22 cellular contexts compared by ENCODE assay signal in genomic region chr12:77120156-77120555, GRCh38. TPM values are rescaled to one million over a fixed set of nuclear protein-coding genes. Genes with fewer than 3 reads are reported as not detected.
A peak's percentile ranks its signal among the peaks of the same experiment; 100 is the strongest.
DNase-seq lines count a peak whose midpoint lies in the region; ATAC-seq and TF ChIP-seq lines count a peak whose summit lies in the region.
"Had no signal": no experiment of that assay in that cellular context is flagged by ENCODE, and none has a peak within 500 bp of the region (broad histone marks: within the 10 kb centered on the region; RNA-seq: fewer than 3 reads in every experiment).

No MANE protein-coding gene starts in this region.

- no peaks in the 10 kb centered on the region for H3K9me3 Mint-ChIP-seq in activated T-cell treated with anti-CD3 and anti-CD28 coated beads, Interleukin-2, amount 50 U/mL, for 4 hours
- H3K9me3 Mint-ChIP-seq: activated naive CD8-positive, alpha-beta T cell treated with anti-CD3 and anti-CD28 coated beads for 36 hours; H9; memory B cell; neural progenitor cell; stimulated activated naive B cell treated with anti-CD40 and anti-IgM and Interleukin-4, amounts not matched to agents 10 μg/mL and 1 μg/mL and 100 μg/mL, for 72 hours had no signal

- no peaks in the 10 kb centered on the region for H3K36me3 ChIP-seq in brain microvascular endothelial cell (replicated peaks)
- H3K36me3 ChIP-seq: neural progenitor cell, right lobe of liver had no signal

- H3K27me3 ChIP-seq in brain microvascular endothelial cell (replicated peaks): no peaks in the 10 kb centered on the region
- H3K27me3 ChIP-seq: neural progenitor cell, right lobe of liver had no signal

- TF ChIP-seq CTCF in brain microvascular endothelial cell (IDR thresholded peaks at IDR 0.05; ENCODE audit: low read depth, low read length, missing control alignments): no peak

- H3K36me3 Mint-ChIP-seq in activated T-cell treated with anti-CD3 and anti-CD28 coated beads, Interleukin-2, amount 50 U/mL, for 4 hours (ENCODE audit: insufficient read depth): no peaks in the 10 kb centered on the region
- H3K36me3 Mint-ChIP-seq: activated naive CD8-positive, alpha-beta T cell treated with anti-CD3 and anti-CD28 coated beads for 36 hours; memory B cell; neural progenitor cell; stimulated activated naive B cell treated with anti-CD40 and anti-IgM and Interleukin-4, amounts not matched to agents 10 μg/mL and 1 μg/mL and 100 μg/mL, for 72 hours had no signal

- no peaks in the 10 kb centered on the region for H3K4me1 Mint-ChIP-seq in activated T-cell treated with anti-CD3 and anti-CD28 coated beads, Interleukin-2, amount 50 U/mL, for 4 hours (ENCODE audit: low read depth)
- H3K4me1 Mint-ChIP-seq: H9; memory B cell; neural progenitor cell; stimulated activated naive B cell treated with anti-CD40 and anti-IgM and Interleukin-4, amounts not matched to agents 10 μg/mL and 1 μg/mL and 100 μg/mL, for 72 hours had no signal

- in situ Hi-C loops in brain microvascular endothelial cell (cut with HindIII; ENCODE audit: low pct_ligation_motif_present, low sequenced_read_pairs): no loop called here

- no peak for ATAC-seq in activated T-cell treated with anti-CD3 and anti-CD28 coated beads, Interleukin-2, amount 50 U/mL, for 4 hours
- ATAC-seq in HG03139 (IDR thresholded peaks at IDR 0.05; ENCODE audit: unreplicated experiment): no peak
- ATAC-seq: right lobe of liver; stimulated activated naive B cell treated with anti-CD40 and anti-IgM and Interleukin-4, amounts not matched to agents 10 μg/mL and 1 μg/mL and 100 μg/mL, for 72 hours had no signal

- no peak overlapping the region for H3K4me3 ChIP-seq in brain microvascular endothelial cell (ENCODE audit: low read depth, low read length)
- H3K4me3 ChIP-seq: neural progenitor cell, right lobe of liver had no signal

- no peak overlapping the region for H3K4me3 Mint-ChIP-seq in activated T-cell treated with anti-CD3 and anti-CD28 coated beads, Interleukin-2, amount 50 U/mL, for 4 hours
- H3K4me3 Mint-ChIP-seq: activated naive CD8-positive, alpha-beta T cell treated with anti-CD3 and anti-CD28 coated beads for 36 hours; H9; memory B cell; neural progenitor cell; stimulated activated naive B cell treated with anti-CD40 and anti-IgM and Interleukin-4, amounts not matched to agents 10 μg/mL and 1 μg/mL and 100 μg/mL, for 72 hours had no signal

- no peaks in the 10 kb centered on the region for H3K27me3 Mint-ChIP-seq in activated T-cell treated with anti-CD3 and anti-CD28 coated beads, Interleukin-2, amount 50 U/mL, for 4 hours (ENCODE audit: low read depth)

- peak overlapping the region; percentile 88 for H3K27ac ChIP-seq in brain microvascular endothelial cell
- H3K27ac ChIP-seq: neural progenitor cell, right lobe of liver had no signal

- peak; percentile 30 for DNase-seq in AG08396 (ENCODE audit: low spot score)
- DNase-seq in M059J (ENCODE audit: low read depth): peak; percentile 92
- peak; percentile 69 for DNase-seq in brain microvascular endothelial cell
- peak; percentile 42 for DNase-seq in glomerular visceral epithelial cell (ENCODE audit: extremely low spot score)
- DNase-seq in activated T-cell treated with anti-CD3 and anti-CD28 coated beads, Interleukin-2, amount 50 U/mL, for 4 hours: no peak
- no peak for DNase-seq in stimulated activated CD4-positive, alpha-beta T cell treated with anti-CD3 and anti-CD28 coated beads, Interleukin-2, amount 100 ng/mL, for 48 hours
- DNase-seq in T-helper 9 cell: no peak
- DNase-seq: activated CD4-positive, alpha-beta T cell treated with anti-CD3 and anti-CD28 coated beads for 4 hours; activated naive CD8-positive, alpha-beta T cell treated with anti-CD3 and anti-CD28 coated beads for 36 hours; activated T-cell treated with anti-CD3 and anti-CD28 coated beads for 4 hours; AML-193; DMS 273 treated with DMSO at 0.1 percent for 48 hours; H9; KBM-7; NCI-H1436 treated with DMSO at 0.1 percent for 48 hours; NCI-H510A; right lobe of liver; RPMI8226; stimulated activated naive B cell treated with anti-CD40 and anti-IgM and Interleukin-4, amounts not matched to agents 10 μg/mL and 1 μg/mL and 100 μg/mL, for 72 hours had no signal

RNA-seq across cellular contexts. Expression of gene E2F7, which starts 54.8 kb away (rescaled TPM):
- total RNA-seq in M059J (2014; rRNA removed; shearing (Covaris generic)): 27.4 and 36.7 TPM in 2 replicates
- 1 to 10 TPM; 1.6 to 2.0 (median 1.6) TPM for total RNA-seq in activated T-cell treated with anti-CD3 and anti-CD28 coated beads, Interleukin-2, amount 50 U/mL, for 4 hours

Comparison
In these comparisons a context has a peak if more than half of its experiments do, and no peak if none do; other contexts are left out.
1. DNase-seq: peak in AG08396 (single experiment), M059J (single experiment), brain microvascular endothelial cell (single experiment) and glomerular visceral epithelial cell (single experiment); none in activated T-cell treated with anti-CD3 and anti-CD28 coated beads, Interleukin-2, amount 50 U/mL, for 4 hours (single experiment), stimulated activated CD4-positive, alpha-beta T cell treated with anti-CD3 and anti-CD28 coated beads, Interleukin-2, amount 100 ng/mL, for 48 hours (0 of 2) and T-helper 9 cell (single experiment).